Comparison of ENCODE assay signal across 37 cellular contexts in genomic region chr19:1007852-1008251, GRCh38. TPM values are rescaled to one million over a fixed set of nuclear protein-coding genes. Genes with fewer than 3 reads are reported as not detected.
"Had no signal": no experiment of that assay in that cellular context is flagged by ENCODE, and none has a peak within 500 bp of the region (broad histone marks: within the 10 kb centered on the region; RNA-seq: fewer than 3 reads in every experiment).

No MANE protein-coding gene starts in this region.

- H3K27me3 Mint-ChIP-seq: activated CD4-positive, alpha-beta memory T cell treated with anti-CD3 and anti-CD28 coated beads for 36 hours; activated CD4-positive, alpha-beta T cell treated with anti-CD3 and anti-CD28 coated beads, Interleukin-2, amount 10 ng/mL, durations not matched to agents 24 days and 14 days; activated CD8-positive, alpha-beta memory T cell treated with anti-CD3 and anti-CD28 coated beads, Interleukin-2, amount 10 ng/mL, durations not matched to agents 7 days and 5 days; activated naive CD8-positive, alpha-beta T cell treated with anti-CD3 and anti-CD28 coated beads, Interleukin-2, amount 10 ng/mL, durations not matched to agents 7 days and 5 days had no signal

- H3K27ac ChIP-seq: ascending aorta, breast epithelium, cardiac muscle cell, colonic mucosa, epithelial cell of prostate, esophagus squamous epithelium, gastroesophageal sphincter had no signal

- H3K27ac Mint-ChIP-seq: activated CD4-positive, alpha-beta memory T cell treated with anti-CD3 and anti-CD28 coated beads for 36 hours; activated CD4-positive, alpha-beta T cell treated with anti-CD3 and anti-CD28 coated beads for 36 hours; activated CD4-positive, alpha-beta T cell treated with anti-CD3 and anti-CD28 coated beads, Interleukin-2, amount 10 ng/mL, durations not matched to agents 24 days and 14 days; activated CD8-positive, alpha-beta memory T cell treated with anti-CD3 and anti-CD28 coated beads, Interleukin-2, amount 10 ng/mL, durations not matched to agents 7 days and 5 days; activated CD8-positive, alpha-beta T cell treated with anti-CD3 and anti-CD28 coated beads, Interleukin-2, amount 10 ng/mL, durations not matched to agents 7 days and 5 days; activated naive CD4-positive, alpha-beta T cell treated with anti-CD3 and anti-CD28 coated beads, Interleukin-2, amount 10 ng/mL, durations not matched to agents 7 days and 5 days; brain had no signal

- H3K4me1 Mint-ChIP-seq: activated CD4-positive, alpha-beta T cell treated with anti-CD3 and anti-CD28 coated beads for 36 hours; activated CD8-positive, alpha-beta memory T cell treated with anti-CD3 and anti-CD28 coated beads, Interleukin-2, amount 10 ng/mL, durations not matched to agents 7 days and 5 days; activated naive CD4-positive, alpha-beta T cell treated with anti-CD3 and anti-CD28 coated beads, Interleukin-2, amount 10 ng/mL, durations not matched to agents 7 days and 5 days; brain had no signal

- H3K9me3 ChIP-seq: ascending aorta, breast epithelium, colonic mucosa, esophagus squamous epithelium, gastroesophageal sphincter had no signal

- H3K27me3 ChIP-seq: ascending aorta, cardiac muscle cell, colonic mucosa had no signal

- DNase-seq: activated CD4-positive, alpha-beta memory T cell treated with anti-CD3 and anti-CD28 coated beads for 36 hours; activated CD4-positive, alpha-beta T cell treated with anti-CD3 and anti-CD28 coated beads for 36 hours; activated CD4-positive, alpha-beta T cell treated with anti-CD3 and anti-CD28 coated beads, Interleukin-2, amount 10 ng/mL, durations not matched to agents 24 days and 14 days; activated CD4-positive, CD25-positive, alpha-beta regulatory T cell; activated CD4-positive, CD25-positive, alpha-beta regulatory T cell treated with anti-CD3 and anti-CD28 coated beads, Interleukin-2, amount 50 U/mL, for 72 hours; activated CD8-positive, alpha-beta memory T cell treated with anti-CD3 and anti-CD28 coated beads, Interleukin-2, amount 10 ng/mL, durations not matched to agents 7 days and 5 days; activated CD8-positive, alpha-beta memory T cell treated with anti-CD3 and anti-CD28 coated beads, Interleukin-2, amount 50 U/mL, for 4 hours; activated CD8-positive, alpha-beta T cell treated with anti-CD3 and anti-CD28 coated beads, Interleukin-2, amount 10 ng/mL, durations not matched to agents 7 days and 5 days; activated gamma-delta T cell; activated naive CD4-positive, alpha-beta T cell; activated naive CD4-positive, alpha-beta T cell treated with anti-CD3 and anti-CD28 coated beads, Interleukin-2, amount 10 ng/mL, durations not matched to agents 7 days and 5 days; activated naive CD8-positive, alpha-beta T cell treated with anti-CD3 and anti-CD28 coated beads, Interleukin-2, amount 10 ng/mL, durations not matched to agents 7 days and 5 days; activated T-cell treated with anti-CD3 and anti-CD28 coated beads, Interleukin-2, amount 50 U/mL, for 1 hour; activated T-cell treated with anti-CD3 and anti-CD28 coated beads, Interleukin-2, amount 50 U/mL, for 48 hours; central memory CD4-positive, alpha-beta T cell; cerebellar nuclear complex; colonic mucosa; effector CD8-positive, alpha-beta T cell; esophagus squamous epithelium; foreskin melanocyte; head of caudate nucleus; T-helper 2 cell had no signal

- H3K4me3 ChIP-seq: ascending aorta, breast epithelium, cardiac muscle cell, colonic mucosa, esophagus squamous epithelium, gastroesophageal sphincter had no signal

- H3K4me1 ChIP-seq: ascending aorta, breast epithelium, colonic mucosa, gastroesophageal sphincter had no signal

- H3K36me3 Mint-ChIP-seq: activated naive CD4-positive, alpha-beta T cell treated with anti-CD3 and anti-CD28 coated beads, Interleukin-2, amount 50 U/mL, for 72 hours had no signal

- H3K4me3 Mint-ChIP-seq: activated CD4-positive, alpha-beta memory T cell treated with anti-CD3 and anti-CD28 coated beads for 36 hours; activated CD4-positive, alpha-beta T cell treated with anti-CD3 and anti-CD28 coated beads for 36 hours; activated CD4-positive, alpha-beta T cell treated with anti-CD3 and anti-CD28 coated beads, Interleukin-2, amount 10 ng/mL, durations not matched to agents 24 days and 14 days; activated CD8-positive, alpha-beta memory T cell treated with anti-CD3 and anti-CD28 coated beads, Interleukin-2, amount 10 ng/mL, durations not matched to agents 7 days and 5 days; activated CD8-positive, alpha-beta T cell treated with anti-CD3 and anti-CD28 coated beads, Interleukin-2, amount 10 ng/mL, durations not matched to agents 7 days and 5 days; activated naive CD4-positive, alpha-beta T cell treated with anti-CD3 and anti-CD28 coated beads, Interleukin-2, amount 10 ng/mL, durations not matched to agents 7 days and 5 days; activated naive CD8-positive, alpha-beta T cell treated with anti-CD3 and anti-CD28 coated beads, Interleukin-2, amount 10 ng/mL, durations not matched to agents 7 days and 5 days; brain had no signal

- H3K9me3 Mint-ChIP-seq: activated CD4-positive, alpha-beta memory T cell treated with anti-CD3 and anti-CD28 coated beads for 36 hours; activated CD4-positive, alpha-beta T cell treated with anti-CD3 and anti-CD28 coated beads, Interleukin-2, amount 10 ng/mL, durations not matched to agents 24 days and 14 days; activated naive CD4-positive, alpha-beta T cell treated with anti-CD3 and anti-CD28 coated beads, Interleukin-2, amount 10 ng/mL, durations not matched to agents 7 days and 5 days; activated naive CD4-positive, alpha-beta T cell treated with anti-CD3 and anti-CD28 coated beads, Interleukin-2, amount 50 U/mL, for 72 hours; activated naive CD8-positive, alpha-beta T cell treated with anti-CD3 and anti-CD28 coated beads, Interleukin-2, amount 10 ng/mL, durations not matched to agents 7 days and 5 days; brain had no signal

- ATAC-seq: activated CD4-positive, alpha-beta T cell treated with anti-CD3 and anti-CD28 coated beads for 36 hours; activated CD8-positive, alpha-beta memory T cell treated with anti-CD3 and anti-CD28 coated beads, Interleukin-2, amount 10 ng/mL, durations not matched to agents 7 days and 5 days; activated CD8-positive, alpha-beta T cell treated with anti-CD3 and anti-CD28 coated beads, Interleukin-2, amount 10 ng/mL, durations not matched to agents 7 days and 5 days; gastroesophageal sphincter had no signal

RNA-seq across cellular contexts. Expression of gene GRIN3B, which starts 7.6 kb away (rescaled TPM):
- total RNA-seq: activated CD4-positive, alpha-beta memory T cell treated with anti-CD3 and anti-CD28 coated beads for 36 hours; activated CD8-positive, alpha-beta memory T cell treated with anti-CD3 and anti-CD28 coated beads for 36 hours; activated CD8-positive, alpha-beta memory T cell treated with anti-CD3 and anti-CD28 coated beads, Interleukin-2, amount 10 ng/mL, durations not matched to agents 7 days and 5 days; activated CD8-positive, alpha-beta T cell treated with anti-CD3 and anti-CD28 coated beads, Interleukin-2, amount 10 ng/mL, durations not matched to agents 7 days and 5 days; activated naive CD8-positive, alpha-beta T cell treated with anti-CD3 and anti-CD28 coated beads, Interleukin-2, amount 10 ng/mL, durations not matched to agents 7 days and 5 days; ascending aorta; colonic mucosa; esophagus squamous epithelium; gastroesophageal sphincter; T-helper 1 cell treated with Interleukin-12 subunit alpha and Interleukin-12 subunit beta and Interleukin-4 antibody, amounts not matched to agents 30 ng/mL and 1 ng/mL, for 36 hours had no signal

RNA-seq across cellular contexts. Expression of gene RNU6-2, which starts 13.5 kb away (rescaled TPM):
- total RNA-seq: activated CD4-positive, alpha-beta memory T cell treated with anti-CD3 and anti-CD28 coated beads for 36 hours; activated CD4-positive, alpha-beta T cell treated with anti-CD3 and anti-CD28 coated beads for 36 hours; activated CD4-positive, alpha-beta T cell treated with anti-CD3 and anti-CD28 coated beads, Interleukin-2, amount 10 ng/mL, durations not matched to agents 24 days and 14 days; activated CD8-positive, alpha-beta memory T cell treated with anti-CD3 and anti-CD28 coated beads for 36 hours; activated CD8-positive, alpha-beta memory T cell treated with anti-CD3 and anti-CD28 coated beads, Interleukin-2, amount 10 ng/mL, durations not matched to agents 7 days and 5 days; activated CD8-positive, alpha-beta T cell treated with anti-CD3 and anti-CD28 coated beads, Interleukin-2, amount 10 ng/mL, durations not matched to agents 7 days and 5 days; activated naive CD4-positive, alpha-beta T cell treated with anti-CD3 and anti-CD28 coated beads, Interleukin-2, amount 50 U/mL, for 72 hours; activated naive CD8-positive, alpha-beta T cell treated with anti-CD3 and anti-CD28 coated beads, Interleukin-2, amount 10 ng/mL, durations not matched to agents 7 days and 5 days; ascending aorta; breast epithelium; cardiac muscle cell; colonic mucosa; dermis microvascular lymphatic vessel endothelial cell; endothelial cell of umbilical vein; esophagus squamous epithelium; fibroblast of lung; fibroblast of villous mesenchyme; gastroesophageal sphincter; glomerular endothelial cell; T-helper 1 cell treated with Interleukin-12 subunit alpha and Interleukin-12 subunit beta and Interleukin-4 antibody, amounts not matched to agents 30 ng/mL and 1 ng/mL, for 36 hours had no signal
- polyA plus RNA-seq: cardiac muscle cell, endothelial cell of umbilical vein, esophagus, fibroblast of lung had no signal
